In genomic region chr10:5684318-5684970, GRCh38 we compare ENCODE assay signal across 8 cellular contexts. TPM values are rescaled to one million over a fixed set of nuclear protein-coding genes. Genes with fewer than 3 reads are reported as not detected.
DNase-seq lines count a peak whose midpoint lies in the region; ATAC-seq lines count a peak whose summit lies in the region.

TSS of gene TASOR2 (plus strand) at chr10:5684838. CDS start at chr10:5720643, 35,805 bp downstream.

- peak within 1 kb of the TSS; percentile 91 to 97 (median 95) for H3K4me3 Mint-ChIP-seq in IgD-negative memory B cell

- DNase-seq in DMS 273 (lab: John Stamatoyannopoulos, UW; ENCODE audit: unreplicated experiment) (peak; percentile 98), OCI-M2 (lab: John Stamatoyannopoulos, UW; ENCODE audit: unreplicated experiment) (peak; percentile 78), activated T-cell treated with anti-CD3 and anti-CD28 coated beads for 4 hours (peak; percentile 95), epidermal melanocyte (ENCODE audit: insufficient read length, low spot score) (peak; percentile 83), middle frontal gyrus (ENCODE audit: extremely low spot score, low spot score) (peak; percentile 95)
- DNase-seq in stimulated activated CD8-positive, alpha-beta memory T cell treated with anti-CD3 and anti-CD28 coated beads, Interleukin-2, amount 100 ng/mL, for 48 hours (ENCODE audit: low read depth in 2 of 2), result peak; percentile 97

- H3K4me1 Mint-ChIP-seq in IgD-negative memory B cell, result peaks cover 19 to 38% (median 31%) of the 10 kb centered on the region in 3 donors

- H3K36me3 Mint-ChIP-seq in IgD-negative memory B cell, result no peaks in the 10 kb centered on the region

- no peaks in the 10 kb centered on the region for H3K27me3 Mint-ChIP-seq in IgD-negative memory B cell

- peak; percentile 72 for ATAC-seq in GM21528 (IDR thresholded peaks at IDR 0.05; ENCODE audit: low FRiP score, unreplicated experiment)

- H3K27ac Mint-ChIP-seq in IgD-negative memory B cell, result peak within 1 kb of the TSS; percentile 91 to 96 (median 92)

- no peaks in the 10 kb centered on the region for H3K9me3 Mint-ChIP-seq in IgD-negative memory B cell

RNA-seq across cellular contexts. Expression of gene TASOR2, which starts in this region (rescaled TPM):
- 12.2 TPM for polyA plus RNA-seq in IgD-negative memory B cell

Comparison
In these comparisons a context has a peak if more than half of its experiments do, and no peak if none do; other contexts are left out.
1. Peak in every context shown above with its lines: DNase-seq and ATAC-seq.